In genomic region chr12:58519839-58520238, GRCh38 we compare ENCODE assay signal across 6 cellular contexts.
"Had no signal": no experiment of that assay in that cellular context is flagged by ENCODE, and none has a peak within 500 bp of the region (broad histone marks: within the 10 kb centered on the region; RNA-seq: fewer than 3 reads in every experiment).

No MANE protein-coding gene starts in this region.

- H3K27ac ChIP-seq: HL-60, KMS-11 had no signal

- H3K4me3 ChIP-seq: K562 had no signal

- H3K4me2 ChIP-seq: KMS-11 had no signal

- H3K9ac ChIP-seq: KMS-11 had no signal

- ATAC-seq: K562 had no signal

- FAIRE-seq: HTR-8/SVneo, K562 had no signal

- DNase-seq: KBM-7, KG1 had no signal
